In the genomic region with DNA sequence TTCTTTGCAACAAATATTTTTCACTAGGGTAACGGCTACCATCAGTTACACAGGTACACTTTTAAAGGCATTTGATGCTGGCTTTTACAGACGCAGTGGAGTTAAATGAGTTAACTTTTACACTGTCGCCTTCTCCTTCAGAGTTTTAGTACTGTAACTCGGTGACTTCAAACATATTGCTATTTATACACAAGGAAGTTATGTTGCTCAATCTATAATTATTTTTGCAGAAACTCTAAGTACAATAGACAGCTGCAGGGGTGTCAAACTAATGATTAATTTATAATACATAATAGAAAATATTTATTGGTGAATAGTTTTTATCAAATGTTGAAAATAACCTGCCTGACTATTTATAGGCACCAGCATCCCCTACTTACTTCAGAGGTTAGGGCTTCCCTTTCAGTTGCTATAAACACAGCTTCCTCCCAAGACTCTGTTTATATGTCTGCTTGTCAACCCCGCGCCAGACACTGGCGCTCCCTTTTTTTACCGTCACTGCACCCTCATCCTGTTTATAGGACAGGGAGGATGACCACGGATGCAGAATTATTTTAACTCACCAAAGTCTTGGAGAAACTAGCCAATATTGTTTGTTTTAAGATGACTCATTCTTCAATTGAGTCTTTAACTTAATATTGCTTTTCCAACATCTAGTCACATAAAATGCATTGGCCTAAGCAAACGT, we compare ENCODE assay signal across 16 cellular contexts.
DNase-seq lines count a peak whose midpoint lies in the region; ATAC-seq and TF ChIP-seq lines count a peak whose summit lies in the region.
"Had no signal": no experiment of that assay in that cellular context is flagged by ENCODE, and none has a peak within 500 bp of the region (broad histone marks: within the 10 kb centered on the region; RNA-seq: fewer than 3 reads in every experiment).

No MANE protein-coding gene starts in this region.

- H2AFZ ChIP-seq in mesenchymal stem cell (ENCODE audit: low read depth, low read length) = no peak overlapping the region

- no peak overlapping the region for H3K4me3 Mint-ChIP-seq in chondrocyte (ENCODE audit: unreplicated experiment)
- H3K4me3 Mint-ChIP-seq in naive thymus-derived CD8-positive, alpha-beta T cell = no peak overlapping the region
- H3K4me3 Mint-ChIP-seq: activated CD4-positive, alpha-beta T cell treated with anti-CD3 and anti-CD28 coated beads for 36 hours; activated T-cell treated with anti-CD3 and anti-CD28 coated beads, Interleukin-2, amount 50 U/mL, for 24 hours; CD4-positive, alpha-beta T cell; immature natural killer cell; stimulated activated effector memory CD8-positive, alpha-beta T cell treated with anti-CD3 and anti-CD28 coated beads, Interleukin-12 subunit alpha, Interleukin-12 subunit beta, amount 100 ng/mL, for 72 hours had no signal

- no peak overlapping the region for H2BK15ac ChIP-seq in mesenchymal stem cell (ENCODE audit: low read depth, poor library complexity, severe bottlenecking)

- no peak overlapping the region for H2AK5ac ChIP-seq in mesenchymal stem cell (ENCODE audit: low read length, severe bottlenecking)

- no peaks in the 10 kb centered on the region for H3K9me3 ChIP-seq in mesenchymal stem cell (ENCODE audit: control insufficient read depth, low read length)

- H3K36me3 Mint-ChIP-seq in chondrocyte (ENCODE audit: low read depth) = no peaks in the 10 kb centered on the region
- H3K36me3 Mint-ChIP-seq in naive thymus-derived CD8-positive, alpha-beta T cell = no peaks in the 10 kb centered on the region
- H3K36me3 Mint-ChIP-seq: immature natural killer cell; stimulated activated effector memory CD8-positive, alpha-beta T cell treated with anti-CD3 and anti-CD28 coated beads, Interleukin-12 subunit alpha, Interleukin-12 subunit beta, amount 100 ng/mL, for 72 hours had no signal

- H3K18ac ChIP-seq in mesenchymal stem cell (ENCODE audit: low read depth in 1 of 2, low read length in 2 of 2) = no peak overlapping the region

- no peak overlapping the region for H2BK5ac ChIP-seq in mesenchymal stem cell (ENCODE audit: low read depth, low read length, poor library complexity, severe bottlenecking)

- H3K4me2 ChIP-seq in mesenchymal stem cell (ENCODE audit: low read length, poor library complexity, severe bottlenecking) = no peak overlapping the region

- H3K4me3 ChIP-seq in mesenchymal stem cell (ENCODE audit: insufficient read depth in 1 of 2, low read depth in 1 of 2, low read length in 2 of 2) = no peak overlapping the region

- H2BK12ac ChIP-seq in mesenchymal stem cell (ENCODE audit: low read length in 2 of 2) = no peak overlapping the region

- H3K79me1 ChIP-seq in mesenchymal stem cell (replicated peaks; ENCODE audit: low read length, poor library complexity, severe bottlenecking) = no peaks in the 10 kb centered on the region

- H3K9ac ChIP-seq in mesenchymal stem cell (ENCODE audit: low read length) = no peak overlapping the region

- no peak overlapping the region for H3K23ac ChIP-seq in mesenchymal stem cell (ENCODE audit: low read length in 2 of 2)

- peak overlapping the region; percentile 24 for H3K27ac Mint-ChIP-seq in chondrocyte (ENCODE audit: unreplicated experiment)
- no peak overlapping the region for H3K27ac Mint-ChIP-seq in naive thymus-derived CD8-positive, alpha-beta T cell
- H3K27ac Mint-ChIP-seq: activated CD4-positive, alpha-beta T cell treated with anti-CD3 and anti-CD28 coated beads for 36 hours; activated T-cell treated with anti-CD3 and anti-CD28 coated beads, Interleukin-2, amount 50 U/mL, for 24 hours; CD4-positive, alpha-beta T cell; immature natural killer cell; stimulated activated effector memory CD8-positive, alpha-beta T cell treated with anti-CD3 and anti-CD28 coated beads, Interleukin-12 subunit alpha, Interleukin-12 subunit beta, amount 100 ng/mL, for 72 hours had no signal

- H3K4ac ChIP-seq in mesenchymal stem cell (ENCODE audit: low read depth in 1 of 2, low read length in 2 of 2) = no peak overlapping the region

- no peak for ATAC-seq in naive thymus-derived CD8-positive, alpha-beta T cell
- no peak for ATAC-seq in GM18907 (IDR thresholded peaks at IDR 0.05; ENCODE audit: unreplicated experiment)
- ATAC-seq: activated CD4-positive, alpha-beta T cell treated with anti-CD3 and anti-CD28 coated beads for 36 hours; stimulated activated effector memory CD8-positive, alpha-beta T cell treated with anti-CD3 and anti-CD28 coated beads, Interleukin-12 subunit alpha, Interleukin-12 subunit beta, amount 100 ng/mL, for 72 hours had no signal

- H2BK120ac ChIP-seq in mesenchymal stem cell (ENCODE audit: low read depth, low read length) = no peak overlapping the region

- H3K27ac ChIP-seq in mesenchymal stem cell (ENCODE audit: low read length, poor library complexity, severe bottlenecking) = peak overlapping the region; percentile 47

- peaks cover 61% of the 10 kb centered on the region for H3K4me1 Mint-ChIP-seq in chondrocyte (ENCODE audit: low read depth)
- peaks cover 0 to 3% (median 1%) of the 10 kb centered on the region in 4 donors for H3K4me1 Mint-ChIP-seq in naive thymus-derived CD8-positive, alpha-beta T cell
- H3K4me1 Mint-ChIP-seq: activated CD4-positive, alpha-beta T cell treated with anti-CD3 and anti-CD28 coated beads for 36 hours; immature natural killer cell; stimulated activated effector memory CD8-positive, alpha-beta T cell treated with anti-CD3 and anti-CD28 coated beads, Interleukin-12 subunit alpha, Interleukin-12 subunit beta, amount 100 ng/mL, for 72 hours had no signal

- H3K4me1 ChIP-seq in mesenchymal stem cell (ENCODE audit: control insufficient read depth, insufficient read depth, low read depth, low read length) = no peaks in the 10 kb centered on the region

- H4K91ac ChIP-seq in mesenchymal stem cell (ENCODE audit: low read length) = no peak overlapping the region

- DNase-seq in EL (peak; percentile 51), MV-4-11 (lab: John Stamatoyannopoulos, UW) (peak; percentile 31), chondrocyte (ENCODE audit: low spot score) (no peak), mesenchymal stem cell (peak; percentile 96), foreskin melanocyte (no peak)
- no peak for DNase-seq in naive thymus-derived CD8-positive, alpha-beta T cell
- DNase-seq: activated CD4-positive, alpha-beta T cell treated with anti-CD3 and anti-CD28 coated beads for 36 hours; activated T-cell treated with anti-CD3 and anti-CD28 coated beads, Interleukin-2, amount 50 U/mL, for 24 hours; CD4-positive, alpha-beta T cell; dorsolateral prefrontal cortex; GOT3; immature natural killer cell; MM.1S; stimulated activated CD4-positive, alpha-beta T cell treated with anti-CD3 and anti-CD28 coated beads, Interleukin-4, amount 100 ng/mL, for 1 hour had no signal

- H3K27me3 Mint-ChIP-seq in chondrocyte (ENCODE audit: low read depth) = no peaks in the 10 kb centered on the region
- H3K27me3 Mint-ChIP-seq in naive thymus-derived CD8-positive, alpha-beta T cell = peaks cover 0 to 12% (median 4%) of the 10 kb centered on the region in 5 donors

- no peaks in the 10 kb centered on the region for H3K27me3 ChIP-seq in mesenchymal stem cell (ENCODE audit: control insufficient read depth in 1 of 2, insufficient read depth in 1 of 2, low read length in 2 of 2)
- H3K27me3 ChIP-seq: dorsolateral prefrontal cortex had no signal

- POLR2A ChIA-PET in naive thymus-derived CD8-positive, alpha-beta T cell (lab: Charles Lee) = no interaction called here

- TF ChIP-seq CTCF in chondrocyte (IDR thresholded peaks at IDR 0.05) = no peak

- H3K36me3 ChIP-seq in mesenchymal stem cell (ENCODE audit: control insufficient read depth in 1 of 2, insufficient read depth in 2 of 2, low read depth in 1 of 2, low read length in 2 of 2) = no peaks in the 10 kb centered on the region

- no peak overlapping the region for H3K14ac ChIP-seq in mesenchymal stem cell (ENCODE audit: low read length in 2 of 2)

- H3K9me3 Mint-ChIP-seq in chondrocyte (ENCODE audit: low read depth) = no peaks in the 10 kb centered on the region
- H3K9me3 Mint-ChIP-seq in naive thymus-derived CD8-positive, alpha-beta T cell = no peaks in the 10 kb centered on the region
- H3K9me3 Mint-ChIP-seq: activated T-cell treated with anti-CD3 and anti-CD28 coated beads, Interleukin-2, amount 50 U/mL, for 24 hours; CD4-positive, alpha-beta T cell; stimulated activated effector memory CD8-positive, alpha-beta T cell treated with anti-CD3 and anti-CD28 coated beads, Interleukin-12 subunit alpha, Interleukin-12 subunit beta, amount 100 ng/mL, for 72 hours had no signal

- H4K8ac ChIP-seq in mesenchymal stem cell (ENCODE audit: low read length) = no peak overlapping the region

- WGBS in mesenchymal stem cell = 13% methylated on average over 7 of the region's 10 CpGs

Comparison
In these comparisons a context has a peak if more than half of its experiments do, and no peak if none do; other contexts are left out.
1. DNase-seq: peak in EL (single experiment), MV-4-11 (single experiment) and mesenchymal stem cell (single experiment); none in chondrocyte (single experiment), naive thymus-derived CD8-positive, alpha-beta T cell (0 of 10) and foreskin melanocyte (single experiment).